1 cellular context compared by ENCODE assay signal in genomic region chr5:96297867-96298266, GRCh38.
TF ChIP-seq lines count a peak whose summit lies in the region.

No MANE protein-coding gene starts in this region.

TF ChIP-seq in HepG2, 621 proteins besides CTCF, POLR2A, EP300 and RAD21 (continued from another document and continues in another):
- TF ChIP-seq ZNF280D (CRISPR knock-in tag; IDR thresholded peaks at IDR 0.05): peak; percentile 78; the same call in 1 of the 2 replicates
- TF ChIP-seq PATZ1 (CRISPR knock-in tag; IDR thresholded peaks at IDR 0.05): peak; percentile 51
- peak; percentile 97 for TF ChIP-seq RXRB (CRISPR knock-in tag; IDR thresholded peaks at IDR 0.05; ENCODE audit: borderline replicate concordance)
- no peak for TF ChIP-seq ATF6 (CRISPR knock-in tag; conservative IDR thresholded peaks at IDR 0.05)
- peak; percentile 96 for TF ChIP-seq ARID3A (IDR thresholded peaks at IDR 0.05; ENCODE audit: low read depth, low read length)
- peak; percentile 98 for TF ChIP-seq ARID5B (CRISPR knock-in tag; IDR thresholded peaks at IDR 0.05)
- TF ChIP-seq NCOR1 (IDR thresholded peaks at IDR 0.05; ENCODE audit: borderline replicate concordance, low read length): peak; percentile 95
- TF ChIP-seq ZNF607 (CRISPR knock-in tag; IDR thresholded peaks at IDR 0.05; ENCODE audit: borderline replicate concordance): no peak
- TF ChIP-seq ZBTB44 (CRISPR knock-in tag; IDR thresholded peaks at IDR 0.05): no peak
- TF ChIP-seq IRX3 (CRISPR knock-in tag; IDR thresholded peaks at IDR 0.05; ENCODE audit: borderline replicate concordance, low read depth): no peak
- 0 out of 2 replicates have a peak, but pooled peaks have one; percentile 27 for TF ChIP-seq STAT6 (CRISPR knock-in tag; IDR thresholded peaks at IDR 0.05; ENCODE audit: borderline replicate concordance)
- TF ChIP-seq ZSCAN5A (CRISPR knock-in tag; IDR thresholded peaks at IDR 0.05; ENCODE audit: borderline replicate concordance): peak; percentile 87; the same call in 1 of the 2 replicates
- TF ChIP-seq ZSCAN22 (CRISPR knock-in tag; IDR thresholded peaks at IDR 0.05): no peak
- peak; percentile 23; the same call in 1 of the 2 replicates for TF ChIP-seq NFYC (CRISPR knock-in tag; IDR thresholded peaks at IDR 0.05)
- peak; percentile 77; the same call in 1 of the 2 replicates for TF ChIP-seq ZNF414 (CRISPR knock-in tag; IDR thresholded peaks at IDR 0.05)
- no peak for TF ChIP-seq ZNF496 (CRISPR knock-in tag; IDR thresholded peaks at IDR 0.05; ENCODE audit: insufficient replicate concordance)
- TF ChIP-seq ZMYM4 (CRISPR knock-in tag; IDR thresholded peaks at IDR 0.05): peak; percentile 94
- TF ChIP-seq ZNF609 (CRISPR knock-in tag; IDR thresholded peaks at IDR 0.05; ENCODE audit: borderline replicate concordance): peak; percentile 88
- peak; percentile 85 to 90 for TF ChIP-seq NR2F1 (CRISPR knock-in tag; IDR thresholded peaks at IDR 0.05)
- TF ChIP-seq ERF (CRISPR knock-in tag; IDR thresholded peaks at IDR 0.05): peak; percentile 85
- TF ChIP-seq ZNF790 (CRISPR knock-in tag; IDR thresholded peaks at IDR 0.05; ENCODE audit: borderline replicate concordance): no peak
- TF ChIP-seq ZBTB7B (CRISPR knock-in tag; IDR thresholded peaks at IDR 0.05): no peak
- 0 out of 2 replicates have a peak, but pooled peaks have one; percentile 5 for TF ChIP-seq CREB1 (IDR thresholded peaks at IDR 0.05)
- peak; percentile 76 for TF ChIP-seq CREB1 (CRISPR knock-in tag; IDR thresholded peaks at IDR 0.05)
- no peak for TF ChIP-seq NBN (conservative IDR thresholded peaks at IDR 0.05)
